ENCODE assay signal across 17 cellular contexts in the genomic region with DNA sequence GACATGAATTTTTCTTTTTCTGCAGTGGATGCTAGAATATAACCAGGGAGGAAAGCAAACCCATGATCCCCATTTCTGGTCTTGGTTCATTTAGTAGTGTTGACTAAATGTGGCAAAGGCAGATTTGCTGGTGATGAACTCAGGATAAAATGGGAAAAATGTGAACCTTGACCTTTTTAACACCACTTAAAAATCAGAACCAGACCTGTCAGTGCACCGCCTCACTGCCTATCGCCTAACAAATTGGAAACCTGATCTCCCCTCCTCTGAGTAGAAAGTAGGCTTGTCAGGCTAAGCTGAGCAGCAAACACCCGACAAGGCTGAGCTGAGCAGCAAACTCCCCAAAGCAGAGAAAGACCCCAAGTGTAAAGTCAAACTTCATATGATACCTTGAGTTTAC.
DNase-seq lines count a peak whose midpoint lies in the region; ATAC-seq and TF ChIP-seq lines count a peak whose summit lies in the region.
"Had no signal": no experiment of that assay in that cellular context is flagged by ENCODE, and none has a peak within 500 bp of the region (broad histone marks: within the 10 kb centered on the region; RNA-seq: fewer than 3 reads in every experiment).

No MANE protein-coding gene starts in this region.

- H3K9me3 Mint-ChIP-seq in WTC11: no peaks in the 10 kb centered on the region
- H3K9me3 Mint-ChIP-seq: activated CD4-positive, alpha-beta memory T cell treated with anti-CD3 and anti-CD28 coated beads for 36 hours; effector memory CD8-positive, alpha-beta T cell; IgD-negative memory B cell; naive thymus-derived CD4-positive, alpha-beta T cell had no signal

- H3K27ac ChIP-seq in mesendoderm (ENCODE audit: low read depth, low read length): no peak overlapping the region
- H3K27ac ChIP-seq: C4-2B, left ventricle myocardium inferior, Peyer's patch, testis had no signal

- no CpG with 5 or more reads among the region's 3 CpGs for WGBS in mesendoderm (ENCODE audit: extremely low coverage, insufficient coverage, low lambda C conversion rate)

- peak; percentile 82 for ATAC-seq in WTC11
- ATAC-seq in GM18868 (IDR thresholded peaks at IDR 0.05; ENCODE audit: unreplicated experiment): no peak
- no peak for ATAC-seq in HG03139 (IDR thresholded peaks at IDR 0.05; ENCODE audit: unreplicated experiment)
- no peak for ATAC-seq in GM19395 (IDR thresholded peaks at IDR 0.05; ENCODE audit: unreplicated experiment)
- ATAC-seq: effector memory CD8-positive, alpha-beta T cell; naive thymus-derived CD4-positive, alpha-beta T cell had no signal

- POLR2A ChIA-PET in WTC11 (lab: Charles Lee): no interaction called here

- H4K8ac ChIP-seq in mesendoderm (ENCODE audit: low read depth, low read length): no peak overlapping the region

- H3K23ac ChIP-seq in mesendoderm (ENCODE audit: low read length): no peak overlapping the region

- CTCF ChIA-PET in WTC11 (lab: Charles Lee): interaction anchor here (1.0 kb wide), 1 partner anchor 29 kb away, joined by 3 read pairs; no protein-coding TSS in a partner anchor

- no peaks in the 10 kb centered on the region for H3K79me2 ChIP-seq in mesendoderm (ENCODE audit: control insufficient read depth, insufficient read depth, low read length)

- peak overlapping the region; percentile 46; the same call in 1 of the 2 replicates for H3K27ac Mint-ChIP-seq in WTC11
- H3K27ac Mint-ChIP-seq: activated CD4-positive, alpha-beta memory T cell treated with anti-CD3 and anti-CD28 coated beads for 36 hours; effector memory CD8-positive, alpha-beta T cell; IgD-negative memory B cell; naive thymus-derived CD4-positive, alpha-beta T cell had no signal

- no peak overlapping the region for H3K4me3 Mint-ChIP-seq in WTC11
- H3K4me3 Mint-ChIP-seq: activated CD4-positive, alpha-beta memory T cell treated with anti-CD3 and anti-CD28 coated beads for 36 hours; effector memory CD8-positive, alpha-beta T cell; IgD-negative memory B cell; naive thymus-derived CD4-positive, alpha-beta T cell had no signal

- DNase-seq in EL (peak; percentile 21), NCI-H1105 (lab: John Stamatoyannopoulos, UW) (peak; percentile 7), WTC11 (ENCODE audit: low spot score) (no peak), mesendoderm (peak; percentile 65)
- no peak for DNase-seq in effector CD8-positive, alpha-beta T cell (lab: John Stamatoyannopoulos, UW)
- DNase-seq: activated CD4-positive, alpha-beta memory T cell treated with anti-CD3 and anti-CD28 coated beads for 36 hours; effector memory CD8-positive, alpha-beta T cell; left ventricle myocardium inferior; naive thymus-derived CD4-positive, alpha-beta T cell; NCI-H2081; Peyer's patch; testis had no signal

- H3K18ac ChIP-seq in mesendoderm (ENCODE audit: low read length): no peak overlapping the region

- no peak overlapping the region for H2BK15ac ChIP-seq in mesendoderm (replicated peaks; ENCODE audit: low read depth)

- H3K36me3 Mint-ChIP-seq in WTC11: no peaks in the 10 kb centered on the region
- H3K36me3 Mint-ChIP-seq: activated CD4-positive, alpha-beta memory T cell treated with anti-CD3 and anti-CD28 coated beads for 36 hours had no signal

- no peak overlapping the region for H3K4me2 ChIP-seq in mesendoderm (ENCODE audit: low read length)

- H3K4me3 ChIP-seq in mesendoderm (ENCODE audit: low read length): no peak overlapping the region
- H3K4me3 ChIP-seq: left ventricle myocardium inferior, Peyer's patch, testis had no signal

- no peak overlapping the region for H2AK5ac ChIP-seq in mesendoderm (ENCODE audit: low read length)

- no peaks in the 10 kb centered on the region for H3K36me3 ChIP-seq in mesendoderm (ENCODE audit: control insufficient read depth, insufficient read depth, low read length)
- H3K36me3 ChIP-seq: left ventricle myocardium inferior, Peyer's patch had no signal

- H3K56ac ChIP-seq in mesendoderm (ENCODE audit: low read length): no peak overlapping the region

- no peak overlapping the region for H4K5ac ChIP-seq in mesendoderm (ENCODE audit: low read length)

- no peaks in the 10 kb centered on the region for H3K79me1 ChIP-seq in mesendoderm (ENCODE audit: low read length)

- peaks cover 46% of the 10 kb centered on the region for H3K4me1 Mint-ChIP-seq in WTC11

- H3K27me3 ChIP-seq in mesendoderm (ENCODE audit: insufficient read depth, low read length, poor library complexity): no peaks in the 10 kb centered on the region
- H3K27me3 ChIP-seq: Peyer's patch, testis had no signal

- no peak for TF ChIP-seq CTCF in WTC11 (IDR thresholded peaks at IDR 0.05)

- H3K4ac ChIP-seq in mesendoderm (ENCODE audit: low read depth, low read length): no peak overlapping the region

- H3K4me1 ChIP-seq in mesendoderm (ENCODE audit: control insufficient read depth, low read depth, low read length): no peaks in the 10 kb centered on the region
- H3K4me1 ChIP-seq: left ventricle myocardium inferior, Peyer's patch, testis had no signal

- H3K27me3 Mint-ChIP-seq in WTC11 (ENCODE audit: low read depth): no peaks in the 10 kb centered on the region
- H3K27me3 Mint-ChIP-seq: activated CD4-positive, alpha-beta memory T cell treated with anti-CD3 and anti-CD28 coated beads for 36 hours; effector memory CD8-positive, alpha-beta T cell; IgD-negative memory B cell had no signal

- H3K9ac ChIP-seq in mesendoderm (ENCODE audit: low read length): no peak overlapping the region

- H2BK5ac ChIP-seq in mesendoderm (ENCODE audit: low read length): no peak overlapping the region

- no peak overlapping the region for H2BK120ac ChIP-seq in mesendoderm (ENCODE audit: low read depth, low read length)

TF ChIP-seq in WTC11, 78 proteins besides CTCF, POLR2A, EP300 and RAD21 (continues in another document):
- TF ChIP-seq, protein P1, sequence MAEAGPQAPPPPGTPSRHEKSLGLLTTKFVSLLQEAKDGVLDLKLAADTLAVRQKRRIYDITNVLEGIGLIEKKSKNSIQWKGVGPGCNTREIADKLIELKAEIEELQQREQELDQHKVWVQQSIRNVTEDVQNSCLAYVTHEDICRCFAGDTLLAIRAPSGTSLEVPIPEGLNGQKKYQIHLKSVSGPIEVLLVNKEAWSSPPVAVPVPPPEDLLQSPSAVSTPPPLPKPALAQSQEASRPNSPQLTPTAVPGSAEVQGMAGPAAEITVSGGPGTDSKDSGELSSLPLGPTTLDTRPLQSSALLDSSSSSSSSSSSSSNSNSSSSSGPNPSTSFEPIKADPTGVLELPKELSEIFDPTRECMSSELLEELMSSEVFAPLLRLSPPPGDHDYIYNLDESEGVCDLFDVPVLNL (CRISPR knock-in tag; IDR thresholded peaks at IDR 0.05; ENCODE audit: borderline replicate concordance, low read depth): no peak
- no peak for TF ChIP-seq ZNF423 (CRISPR knock-in tag; IDR thresholded peaks at IDR 0.05)
- TF ChIP-seq NR3C1 (CRISPR knock-in tag; conservative IDR thresholded peaks at IDR 0.05; ENCODE audit: low read depth): no peak
- no peak for TF ChIP-seq RELA (CRISPR knock-in tag; IDR thresholded peaks at IDR 0.05; ENCODE audit: borderline replicate concordance)
- no peak for TF ChIP-seq ZNF232 (CRISPR knock-in tag; IDR thresholded peaks at IDR 0.05)
- TF ChIP-seq ETV6 (CRISPR knock-in tag; IDR thresholded peaks at IDR 0.05): no peak
- no peak for TF ChIP-seq ERG (CRISPR knock-in tag; IDR thresholded peaks at IDR 0.05)
- TF ChIP-seq ZNF416 (CRISPR knock-in tag; IDR thresholded peaks at IDR 0.05): no peak
- no peak for TF ChIP-seq ZMAT4 (CRISPR knock-in tag; IDR thresholded peaks at IDR 0.05)
- TF ChIP-seq E2F1 (CRISPR knock-in tag; IDR thresholded peaks at IDR 0.05): no peak
- TF ChIP-seq, protein P2, sequence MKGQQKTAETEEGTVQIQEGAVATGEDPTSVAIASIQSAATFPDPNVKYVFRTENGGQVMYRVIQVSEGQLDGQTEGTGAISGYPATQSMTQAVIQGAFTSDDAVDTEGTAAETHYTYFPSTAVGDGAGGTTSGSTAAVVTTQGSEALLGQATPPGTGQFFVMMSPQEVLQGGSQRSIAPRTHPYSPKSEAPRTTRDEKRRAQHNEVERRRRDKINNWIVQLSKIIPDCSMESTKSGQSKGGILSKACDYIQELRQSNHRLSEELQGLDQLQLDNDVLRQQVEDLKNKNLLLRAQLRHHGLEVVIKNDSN (CRISPR knock-in tag; IDR thresholded peaks at IDR 0.05): no peak
- TF ChIP-seq SP1 (CRISPR knock-in tag; conservative IDR thresholded peaks at IDR 0.05): no peak
- no peak for TF ChIP-seq JAZF1 (CRISPR knock-in tag; IDR thresholded peaks at IDR 0.05)

Comparison
In these comparisons a context has a peak if more than half of its experiments do, and no peak if none do; other contexts are left out.
1. DNase-seq: peak in EL (single experiment), NCI-H1105 (single experiment) and mesendoderm (single experiment); none in WTC11 (single experiment) and effector CD8-positive, alpha-beta T cell (single experiment).